ENCODE assay signal across 22 cellular contexts in the genomic region with DNA sequence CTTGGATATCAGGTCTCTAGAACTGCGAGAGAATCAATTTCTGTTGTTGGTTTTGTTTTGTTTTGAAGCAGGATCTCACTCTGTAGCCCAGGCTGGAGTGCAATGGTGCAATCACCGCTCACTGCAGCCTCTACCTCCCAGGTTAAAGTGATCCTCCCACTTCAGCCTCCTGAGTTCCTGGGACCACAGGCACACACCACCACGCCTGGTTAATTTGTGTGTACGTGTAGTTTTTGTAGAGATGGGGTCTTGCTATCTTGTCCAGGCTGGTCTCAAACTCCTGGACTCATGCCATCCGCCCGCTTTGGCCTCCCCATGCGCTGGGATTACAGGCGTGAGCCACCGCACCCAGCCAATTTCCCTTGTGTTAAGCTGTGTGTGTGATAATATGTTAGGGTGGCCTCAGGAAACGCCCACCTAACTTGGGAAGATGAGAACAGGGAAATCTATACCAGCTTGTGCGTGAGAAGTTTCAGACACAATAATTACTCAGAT.
"Had no signal": no experiment of that assay in that cellular context is flagged by ENCODE, and none has a peak within 500 bp of the region (broad histone marks: within the 10 kb centered on the region; RNA-seq: fewer than 3 reads in every experiment).

No MANE protein-coding gene starts in this region.

- H3K4me3 ChIP-seq: breast epithelium had no signal

- H3K27me3 ChIP-seq: breast epithelium had no signal

- H3K9me3 Mint-ChIP-seq: activated CD4-positive, alpha-beta T cell treated with anti-CD3 and anti-CD28 coated beads, Interleukin-2, amount 10 ng/mL, durations not matched to agents 24 days and 14 days; activated CD8-positive, alpha-beta T cell treated with anti-CD3 and anti-CD28 coated beads for 36 hours; activated naive CD4-positive, alpha-beta T cell treated with anti-CD3 and anti-CD28 coated beads, Interleukin-2, amount 50 U/mL, for 72 hours; activated T-helper 17 cell treated with anti-CD3 and anti-CD28 coated beads, Interleukin-2, amount 50 U/mL, for 72 hours had no signal

- H3K36me3 Mint-ChIP-seq: activated naive CD4-positive, alpha-beta T cell treated with anti-CD3 and anti-CD28 coated beads, Interleukin-2, amount 50 U/mL, for 72 hours had no signal

- H3K4me1 ChIP-seq: breast epithelium had no signal

- H3K4me3 Mint-ChIP-seq: activated CD4-positive, alpha-beta T cell treated with anti-CD3 and anti-CD28 coated beads, Interleukin-2, amount 10 ng/mL, durations not matched to agents 24 days and 14 days; activated CD8-positive, alpha-beta T cell treated with anti-CD3 and anti-CD28 coated beads for 36 hours; activated T-cell treated with anti-CD3 and anti-CD28 coated beads, Interleukin-2, amount 50 U/mL, for 72 hours; activated T-helper 17 cell treated with anti-CD3 and anti-CD28 coated beads, Interleukin-2, amount 50 U/mL, for 72 hours had no signal

- H3K4me1 Mint-ChIP-seq: activated T-helper 17 cell treated with anti-CD3 and anti-CD28 coated beads, Interleukin-2, amount 50 U/mL, for 72 hours had no signal

- ATAC-seq: activated CD8-positive, alpha-beta T cell treated with anti-CD3 and anti-CD28 coated beads for 36 hours; activated naive CD4-positive, alpha-beta T cell treated with anti-CD3 and anti-CD28 coated beads, Interleukin-2, amount 50 U/mL, for 72 hours; activated T-cell treated with anti-CD3 and anti-CD28 coated beads, Interleukin-2, amount 50 U/mL, for 72 hours; activated T-helper 17 cell treated with anti-CD3 and anti-CD28 coated beads, Interleukin-2, amount 50 U/mL, for 72 hours; Panc1 had no signal

- H3K36me3 ChIP-seq: breast epithelium had no signal

- H3K27ac ChIP-seq: breast epithelium had no signal

- DNase-seq: activated CD4-positive, alpha-beta T cell treated with anti-CD3 and anti-CD28 coated beads, Interleukin-2, amount 10 ng/mL, durations not matched to agents 24 days and 14 days; activated CD4-positive, alpha-beta T cell treated with anti-CD3 and anti-CD28 coated beads, Interleukin-2, amount 50 U/mL, for 4 hours; activated CD8-positive, alpha-beta T cell treated with anti-CD3 and anti-CD28 coated beads for 36 hours; activated effector memory CD4-positive, alpha-beta T cell treated with anti-CD3 and anti-CD28 coated beads, Interleukin-2, amount 50 U/mL, for 16 hours; activated naive CD4-positive, alpha-beta T cell; activated T-cell treated with anti-CD3 and anti-CD28 coated beads, Interleukin-2, amount 50 U/mL, for 1 hour; activated T-cell treated with anti-CD3 and anti-CD28 coated beads, Interleukin-2, amount 50 U/mL, for 72 hours; amniotic stem cell; aorta; IMR-90; Karpas-422; NCI-H1092; NCI-H1436 treated with DMSO at 0.1 percent for 48 hours; NCI-H1694 treated with DMSO at 0.1 percent for 48 hours; NCI-H2029; NCI-H345; RPMI8226; SW 1271 had no signal

- H3K27ac Mint-ChIP-seq: activated CD4-positive, alpha-beta T cell treated with anti-CD3 and anti-CD28 coated beads, Interleukin-2, amount 10 ng/mL, durations not matched to agents 24 days and 14 days; activated CD8-positive, alpha-beta T cell treated with anti-CD3 and anti-CD28 coated beads for 36 hours; activated naive CD4-positive, alpha-beta T cell treated with anti-CD3 and anti-CD28 coated beads, Interleukin-2, amount 50 U/mL, for 72 hours; activated T-cell treated with anti-CD3 and anti-CD28 coated beads, Interleukin-2, amount 50 U/mL, for 72 hours; activated T-helper 17 cell treated with anti-CD3 and anti-CD28 coated beads, Interleukin-2, amount 50 U/mL, for 72 hours had no signal
